8 cellular contexts compared by ENCODE assay signal in genomic region chr12:52070243-52070925, GRCh38. TPM values are rescaled to one million over a fixed set of nuclear protein-coding genes. Genes with fewer than 3 reads are reported as not detected.
DNase-seq lines count a peak whose midpoint lies in the region; ATAC-seq and TF ChIP-seq lines count a peak whose summit lies in the region.

No MANE protein-coding gene starts in this region.

- intact Hi-C loops in prostate gland (cut with DNase I), result no loop called here

- H3K27me3 ChIP-seq in Peyer's patch, result no peaks in the 10 kb centered on the region
- H3K27me3 ChIP-seq in esophagus (ENCODE audit: control insufficient read depth in 1 of 2, insufficient read depth in 2 of 2, low read length in 2 of 2), result no peaks in the 10 kb centered on the region
- no peaks in the 10 kb centered on the region for H3K27me3 ChIP-seq in prostate gland (replicated peaks; ENCODE audit: insufficient read depth)

- H3K36me3 ChIP-seq in Peyer's patch (peaks cover 0 to 24% (median 0%) of the 10 kb centered on the region in 3 donors), esophagus (ENCODE audit: control insufficient read depth in 2 of 2, insufficient read depth in 2 of 2, low read length in 1 of 2) (peaks cover 0 to 16% of the 10 kb centered on the region in 2 donors), prostate gland (no peaks in the 10 kb centered on the region)

- H3K27ac ChIP-seq in Peyer's patch (peak overlapping the region; percentile 79 to 91 (median 84)), esophagus (ENCODE audit: low read depth in 2 of 2, low read length in 1 of 2) (peak overlapping the region; percentile 79 to 89), prostate gland (peak overlapping the region; percentile 82 to 89)

- peak overlapping the region; percentile 77 to 93 (median 80) for H3K4me3 ChIP-seq in Peyer's patch
- peak overlapping the region; percentile 77 to 84 for H3K4me3 ChIP-seq in esophagus (ENCODE audit: low read depth in 1 of 2, low read length in 2 of 2)
- H3K4me3 ChIP-seq in prostate gland, result peak overlapping the region; percentile 68 to 87

- no peak for TF ChIP-seq POLR2A in Peyer's patch (IDR thresholded peaks at IDR 0.05)
- no peak for TF ChIP-seq POLR2A in prostate gland (IDR thresholded peaks at IDR 0.05)

- no peak for DNase-seq in Peyer's patch
- no peak for DNase-seq in prostate gland (ENCODE audit: low spot score)
- DNase-seq in NCI-H345 treated with DMSO at 0.1 percent for 48 hours (lab: John Stamatoyannopoulos, UW; ENCODE audit: unreplicated experiment), result no peak
- no peak for DNase-seq in SW480 (ENCODE audit: low spot score)
- no peak for DNase-seq in epidermal melanocyte (ENCODE audit: insufficient read length, low spot score)

- peak; percentile 4 for ATAC-seq in GM21576 (IDR thresholded peaks at IDR 0.05; ENCODE audit: unreplicated experiment)
- ATAC-seq in GM18870 (IDR thresholded peaks at IDR 0.05; ENCODE audit: unreplicated experiment), result no peak

- WGBS in esophagus, 2 donors, result 4% methylated on average over 31 of the region's 31 CpGs
- 3% methylated on average over 31 of the region's 31 CpGs for WGBS in prostate gland

- TF ChIP-seq CTCF in Peyer's patch (IDR thresholded peaks at IDR 0.05), result no peak
- no peak for TF ChIP-seq CTCF in prostate gland (IDR thresholded peaks at IDR 0.05)

- H3K4me1 ChIP-seq in Peyer's patch, result peaks cover 0 to 15% (median 7%) of the 10 kb centered on the region in 4 donors
- H3K4me1 ChIP-seq in esophagus (ENCODE audit: control insufficient read depth in 2 of 2, insufficient read depth in 2 of 2, low read length in 1 of 2), result peaks cover 0 to 11% of the 10 kb centered on the region in 2 donors
- H3K4me1 ChIP-seq in prostate gland (replicated peaks), result peaks cover 13% of the 10 kb centered on the region

- H3K9me3 ChIP-seq in Peyer's patch (no peaks in the 10 kb centered on the region), esophagus (ENCODE audit: control insufficient read depth in 2 of 2, insufficient read depth in 1 of 2, low read depth in 1 of 2, low read length in 1 of 2) (no peaks in the 10 kb centered on the region), prostate gland (no peaks in the 10 kb centered on the region)

RNA-seq across cellular contexts. Expression of gene ATG101, which starts 0.6 kb away (rescaled TPM):
- total RNA-seq in Peyer's patch, result 10 to 100 TPM; 31.5 to 39.6 (median 33.9) TPM
- polyA plus RNA-seq in esophagus, result 10 to 100 TPM; 16.3 to 43.0 TPM
- 10 to 100 TPM; 60.0 to 64.1 TPM for total RNA-seq in prostate gland

RNA-seq across cellular contexts. Expression of gene SMIM41, which starts 9.1 kb away (rescaled TPM):
- total RNA-seq in Peyer's patch (1 to 10 TPM in 2 of 4 donors, not detected in 2; 1.4 to 6.6 TPM), prostate gland (10 to 100 TPM in 1 of 2 donors, 1 to 10 TPM in 1; 7.5 to 30.2 TPM)
- under 1 TPM; 0.18 to 0.22 TPM for polyA plus RNA-seq in esophagus

RNA-seq across cellular contexts. Expression of gene NR4A1, which starts 19.1 kb away (rescaled TPM):
- 100 to 1,000 TPM in 1 of 4 donors, 10 to 100 TPM in 2, 1 to 10 TPM in 1; 3.9 to 265 (median 42.2) TPM for total RNA-seq in Peyer's patch
- 10 to 100 TPM in 1 of 2 donors, 1 to 10 TPM in 1; 6.3 to 10.6 TPM for polyA plus RNA-seq in esophagus
- 100 to 1,000 TPM in 1 of 2 donors, 10 to 100 TPM in 1; 85.1 to 125 TPM for total RNA-seq in prostate gland
